Comparison of ENCODE assay signal across 8 cellular contexts in the genomic region with DNA sequence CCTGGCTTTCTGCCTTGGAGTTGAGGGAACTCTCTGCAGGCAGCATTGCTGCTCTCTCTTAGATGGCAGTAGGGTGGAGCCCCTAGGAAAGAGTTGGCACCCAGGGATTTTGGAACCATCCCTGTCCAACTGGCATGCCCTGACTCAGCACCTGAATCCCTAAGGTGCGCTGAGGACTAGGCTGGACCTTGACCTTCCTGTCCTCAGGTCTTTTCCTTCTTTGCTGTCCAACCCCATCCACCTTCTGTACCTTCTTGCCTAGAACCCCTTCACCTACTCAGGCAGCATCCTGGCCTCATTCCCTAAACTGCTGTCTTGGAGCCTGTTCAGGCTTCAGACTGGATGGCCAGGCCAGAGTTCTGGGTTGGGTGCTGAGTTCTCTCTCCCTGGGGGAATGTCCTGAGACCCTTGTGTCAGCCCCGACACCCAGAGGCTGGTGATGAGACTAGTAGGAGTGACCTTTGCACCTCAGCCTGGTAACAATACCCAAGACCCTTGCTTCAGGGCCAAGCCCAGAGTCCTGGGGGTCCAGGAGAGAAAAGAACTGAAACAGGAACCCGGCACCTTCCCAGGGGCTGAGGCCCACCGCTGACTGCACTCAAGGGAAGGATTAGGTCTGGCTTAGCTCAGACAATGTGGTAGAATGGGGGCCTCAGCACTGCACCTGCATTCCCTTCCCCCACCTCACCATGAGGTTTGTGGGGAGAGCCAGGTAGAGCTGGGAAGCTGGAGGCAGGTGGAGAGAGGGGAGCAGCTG. TPM values are rescaled to one million over a fixed set of nuclear protein-coding genes. Genes with fewer than 3 reads are reported as not detected.
A peak's percentile ranks its signal among the peaks of the same experiment; 100 is the strongest.
DNase-seq lines count a peak whose midpoint lies in the region; ATAC-seq and TF ChIP-seq lines count a peak whose summit lies in the region.

No MANE protein-coding gene starts in this region.

- no peak overlapping the region for H3K27ac ChIP-seq in CD4-positive, alpha-beta T cell (ENCODE audit: low read depth, low read length)
- H3K27ac ChIP-seq in OCI-LY1 (ENCODE audit: low read depth, low read length, poor library complexity, severe bottlenecking) (peak overlapping the region; percentile 98), endodermal cell (ENCODE audit: low read depth, low read length) (no peak overlapping the region), psoas muscle (peak overlapping the region; percentile 99)
- no peak overlapping the region for H3K27ac ChIP-seq in naive thymus-derived CD4-positive, alpha-beta T cell (ENCODE audit: low read depth, low read length)

- no peak overlapping the region for H2AFZ ChIP-seq in OCI-LY1 (ENCODE audit: low read length)

- no peaks in the 10 kb centered on the region for H3K27me3 Mint-ChIP-seq in CD4-positive, alpha-beta T cell
- H3K27me3 Mint-ChIP-seq in endodermal cell (ENCODE audit: insufficient read depth), result peaks cover 19% of the 10 kb centered on the region
- peaks cover 0 to 15% (median 0%) of the 10 kb centered on the region in 5 donors for H3K27me3 Mint-ChIP-seq in naive thymus-derived CD4-positive, alpha-beta T cell

- no peak for DNase-seq in CD4-positive, alpha-beta T cell
- DNase-seq in endodermal cell, result no peak
- DNase-seq in psoas muscle, result no peak
- DNase-seq in NCI-H446 treated with DMSO at 0.1 percent for 48 hours (lab: John Stamatoyannopoulos, UW), result no peak
- no peak for DNase-seq in naive thymus-derived CD4-positive, alpha-beta T cell
- no peak for DNase-seq in activated gamma-delta T cell treated with Interleukin-2 at 50 U/mL for 16 hours
- DNase-seq in stimulated activated CD4-positive, alpha-beta T cell treated with anti-CD3 and anti-CD28 coated beads, Interleukin-4, amount 100 ng/mL, for 1 hour, result no peak

- no peaks in the 10 kb centered on the region for H3K79me2 ChIP-seq in OCI-LY1 (ENCODE audit: insufficient read depth, low read length)

- H3K4me2 ChIP-seq in OCI-LY1 (ENCODE audit: low read length), result peak overlapping the region; percentile 91

- H3K4me1 Mint-ChIP-seq in CD4-positive, alpha-beta T cell (ENCODE audit: low read depth), result peaks cover 40% of the 10 kb centered on the region
- peaks cover 34% of the 10 kb centered on the region for H3K4me1 Mint-ChIP-seq in endodermal cell
- peaks cover 15 to 46% (median 34%) of the 10 kb centered on the region in 7 donors for H3K4me1 Mint-ChIP-seq in naive thymus-derived CD4-positive, alpha-beta T cell

- H3K4me3 Mint-ChIP-seq in CD4-positive, alpha-beta T cell, result no peak overlapping the region
- H3K4me3 Mint-ChIP-seq in endodermal cell, result no peak overlapping the region
- peak overlapping the region in 1 of 10 donors; percentile 36 for H3K4me3 Mint-ChIP-seq in naive thymus-derived CD4-positive, alpha-beta T cell

- no peaks in the 10 kb centered on the region for H4K20me1 ChIP-seq in OCI-LY1 (ENCODE audit: insufficient read depth, low read length)

- H3K9ac ChIP-seq in OCI-LY1 (ENCODE audit: low read length), result peak overlapping the region; percentile 77
- H3K9ac ChIP-seq in endodermal cell (ENCODE audit: extremely low read depth, low read length, poor library complexity, severe bottlenecking), result no peak overlapping the region

- intact Hi-C loops in CD4-positive, alpha-beta T cell (cut with DNase I, micrococcal nuclease), result loop anchor here (2.0 to 10.0 kb wide), 3 partner anchors 151 to 401 kb away; partner anchors contain the start of genes ACY3 (in 1 of the 2) and PC (in 1 of the 2)
- intact Hi-C loops in psoas muscle (cut with DNase I), result loop anchor here (2.0 kb wide), 2 partner anchors 27 to 151 kb away; no protein-coding TSS in a partner anchor
- intact Hi-C loops in naive thymus-derived CD4-positive, alpha-beta T cell (cut with micrococcal nuclease), result loop anchor here in 1 of 2 donors (10.0 kb wide), 1 partner anchor 449 kb away; no protein-coding TSS in a partner anchor

- H3K36me3 Mint-ChIP-seq in CD4-positive, alpha-beta T cell (ENCODE audit: low read depth), result peaks cover 13% of the 10 kb centered on the region
- no peaks in the 10 kb centered on the region for H3K36me3 Mint-ChIP-seq in endodermal cell (ENCODE audit: low read depth)
- H3K36me3 Mint-ChIP-seq in naive thymus-derived CD4-positive, alpha-beta T cell, result no peaks in the 10 kb centered on the region

- H3K36me3 ChIP-seq in OCI-LY1 (ENCODE audit: insufficient read depth, low read length), result peaks cover 6% of the 10 kb centered on the region
- H3K36me3 ChIP-seq in endodermal cell (ENCODE audit: control insufficient read depth, insufficient read depth, low read length), result no peaks in the 10 kb centered on the region
- H3K36me3 ChIP-seq in psoas muscle (ENCODE audit: insufficient read depth in 1 of 2, low read depth in 1 of 2), result no peaks in the 10 kb centered on the region
- H3K36me3 ChIP-seq in naive thymus-derived CD4-positive, alpha-beta T cell (ENCODE audit: control insufficient read depth in 2 of 3, insufficient read depth in 3 of 3, low read length in 3 of 3), result peaks cover 0 to 3% (median 0%) of the 10 kb centered on the region in 3 experiments

- 87 to 100% methylated on average over 2 to 4 of the region's 4 CpGs for WGBS in endodermal cell (ENCODE audit: insufficient coverage in 1 of 2, insufficient read length in 1 of 2), 2 experiments
- 80 to 83% (median 81%) methylated on average over 4 of the region's 4 CpGs for WGBS in psoas muscle, 3 donors

- no peak for TF ChIP-seq CTCF in CD4-positive, alpha-beta T cell (IDR thresholded peaks at IDR 0.05)
- TF ChIP-seq CTCF in OCI-LY1 (IDR thresholded peaks at IDR 0.05; ENCODE audit: low read length), result no peak
- TF ChIP-seq CTCF in endodermal cell (conservative IDR thresholded peaks at IDR 0.05), result no peak
- TF ChIP-seq CTCF in psoas muscle (IDR thresholded peaks at IDR 0.05), result no peak

- H3K4me1 ChIP-seq in OCI-LY1 (ENCODE audit: insufficient read depth, low read length, severe bottlenecking), result peaks cover 53% of the 10 kb centered on the region
- peaks cover 35% of the 10 kb centered on the region for H3K4me1 ChIP-seq in endodermal cell (ENCODE audit: control insufficient read depth, insufficient read depth, low read length)
- peaks cover 50% of the 10 kb centered on the region for H3K4me1 ChIP-seq in psoas muscle
- H3K4me1 ChIP-seq in naive thymus-derived CD4-positive, alpha-beta T cell (ENCODE audit: control insufficient read depth in 2 of 2, insufficient read depth in 2 of 2, low read length in 2 of 2), result peaks cover 26 to 42% of the 10 kb centered on the region in 2 donors

- CTCF ChIA-PET in CD4-positive, alpha-beta T cell (lab: Charles Lee), result interaction anchor here (0.8 to 10.0 kb wide), 12 partner anchors 9 to 135 kb away, joined by 3 to 241 read pairs (median 6); partner anchors contain the start of genes CLCF1 and RAD9A
- CTCF ChIA-PET in naive thymus-derived CD4-positive, alpha-beta T cell (lab: Charles Lee), result interaction anchor here (0.7 to 16.9 kb wide), 5 partner anchors 11 to 258 kb away, joined by 3 to 495 read pairs (median 3); partner anchors contain the start of gene CLCF1

- no peaks in the 10 kb centered on the region for H3K9me3 ChIP-seq in CD4-positive, alpha-beta T cell (ENCODE audit: control insufficient read depth, low read length)
- H3K9me3 ChIP-seq in OCI-LY1 (ENCODE audit: low read length) (no peaks in the 10 kb centered on the region), endodermal cell (ENCODE audit: control insufficient read depth, low read length) (no peaks in the 10 kb centered on the region), psoas muscle (no peaks in the 10 kb centered on the region)
- no peaks in the 10 kb centered on the region for H3K9me3 ChIP-seq in naive thymus-derived CD4-positive, alpha-beta T cell (ENCODE audit: control insufficient read depth in 2 of 3, low read length in 3 of 3)

- ATAC-seq in CD4-positive, alpha-beta T cell (ENCODE audit: poor library complexity), result no peak
- ATAC-seq in psoas muscle, result no peak
- no peak for ATAC-seq in naive thymus-derived CD4-positive, alpha-beta T cell

- no peaks in the 10 kb centered on the region for H3K27me3 ChIP-seq in CD4-positive, alpha-beta T cell (ENCODE audit: control insufficient read depth, insufficient read depth, low read length)
- no peaks in the 10 kb centered on the region for H3K27me3 ChIP-seq in OCI-LY1 (ENCODE audit: insufficient read depth, low read length)
- no peaks in the 10 kb centered on the region for H3K27me3 ChIP-seq in endodermal cell (ENCODE audit: control insufficient read depth, insufficient read depth, low read length, poor library complexity, severe bottlenecking)
- H3K27me3 ChIP-seq in psoas muscle (ENCODE audit: insufficient read depth in 3 of 3, low read length in 2 of 3), result no peaks in the 10 kb centered on the region
- no peaks in the 10 kb centered on the region for H3K27me3 ChIP-seq in naive thymus-derived CD4-positive, alpha-beta T cell (ENCODE audit: control insufficient read depth in 2 of 2, insufficient read depth in 2 of 2, low read length in 2 of 2)

- H3K9me3 Mint-ChIP-seq in CD4-positive, alpha-beta T cell, result no peaks in the 10 kb centered on the region
- H3K9me3 Mint-ChIP-seq in endodermal cell, result no peaks in the 10 kb centered on the region
- peaks cover 0 to 2% (median 0%) of the 10 kb centered on the region in 11 donors for H3K9me3 Mint-ChIP-seq in naive thymus-derived CD4-positive, alpha-beta T cell

- no peaks in the 10 kb centered on the region for H3K9me2 ChIP-seq in OCI-LY1 (ENCODE audit: low read depth, low read length)

- POLR2A ChIA-PET in CD4-positive, alpha-beta T cell (lab: Charles Lee), result interaction anchor here (1.0 to 2.1 kb wide), 8 partner anchors 12 to 61 kb away, joined by 3 to 11 read pairs (median 4); partner anchors contain the start of genes CLCF1 and RAD9A
- POLR2A ChIA-PET in naive thymus-derived CD4-positive, alpha-beta T cell (lab: Charles Lee), result interaction anchor here (0.8 to 17.2 kb wide), 7 partner anchors 12 to 149 kb away, joined by 3 to 272 read pairs (median 3); partner anchors contain the start of genes CLCF1, PITPNM1 and RAD9A

- H3F3A ChIP-seq in OCI-LY1 (ENCODE audit: insufficient read depth, low read length), result no peaks in the 10 kb centered on the region

- peak overlapping the region; percentile 17 for H3K27ac Mint-ChIP-seq in CD4-positive, alpha-beta T cell
- peak overlapping the region; percentile 10 for H3K27ac Mint-ChIP-seq in endodermal cell
- H3K27ac Mint-ChIP-seq in naive thymus-derived CD4-positive, alpha-beta T cell, result peak overlapping the region in 3 of 9 donors; percentile 48 to 75 (median 63)

- peak overlapping the region; percentile 47 for H3K4me3 ChIP-seq in OCI-LY1 (ENCODE audit: low read depth, low read length, poor library complexity, severe bottlenecking)
- no peak overlapping the region for H3K4me3 ChIP-seq in endodermal cell (ENCODE audit: low read length)
- H3K4me3 ChIP-seq in psoas muscle, result no peak overlapping the region
- no peak overlapping the region for H3K4me3 ChIP-seq in naive thymus-derived CD4-positive, alpha-beta T cell (ENCODE audit: low read length)

RNA-seq across cellular contexts. Expression of gene POLD4, which starts 2.6 kb away (rescaled TPM):
- 10 to 100 TPM; 31.7 to 39.5 TPM for total RNA-seq in CD4-positive, alpha-beta T cell
- total RNA-seq in endodermal cell (10 to 100 TPM; 40.7 to 47.6 TPM), psoas muscle (10 to 100 TPM; 31.8 to 89.8 (median 56.1) TPM)
- polyA plus RNA-seq in endodermal cell (2013, experiment 1 of 2), result 24.3 TPM
- polyA plus RNA-seq in endodermal cell (2013, experiment 2 of 2), result 30.1 TPM
- 10 to 100 TPM; 72.6 to 74.9 (median 73.3) TPM for polyA plus RNA-seq in psoas muscle
- 100 to 1,000 TPM in 1 of 5 experiments, 10 to 100 TPM in 4; 59.9 to 104 (median 76.1) TPM for total RNA-seq in naive thymus-derived CD4-positive, alpha-beta T cell
- 100 to 1,000 TPM in 1 of 2 donors, 10 to 100 TPM in 1; 98.9 to 116 TPM for polyA plus RNA-seq in naive thymus-derived CD4-positive, alpha-beta T cell

RNA-seq across cellular contexts. Expression of gene CLCF1, which starts 17.4 kb away (rescaled TPM):
- total RNA-seq in CD4-positive, alpha-beta T cell, result 1 to 10 TPM; 6.0 to 6.9 TPM
- total RNA-seq in endodermal cell, result 1 to 10 TPM; 3.6 to 4.8 TPM
- polyA plus RNA-seq in endodermal cell (2013, experiment 1 of 2), result 2.4 TPM
- 2.6 TPM for polyA plus RNA-seq in endodermal cell (2013, experiment 2 of 2)
- total RNA-seq in psoas muscle, result 1 to 10 TPM in 1 of 4 donors, under 1 TPM in 3; 0.44 to 1.5 (median 0.82) TPM
- polyA plus RNA-seq in psoas muscle, result 1 to 10 TPM in 1 of 3 donors, under 1 TPM in 2; 0.47 to 6.5 (median 0.62) TPM
- total RNA-seq in naive thymus-derived CD4-positive, alpha-beta T cell, result 1 to 10 TPM in 2 of 5 experiments, under 1 TPM in 3; 0.32 to 7.8 (median 0.70) TPM
- polyA plus RNA-seq in naive thymus-derived CD4-positive, alpha-beta T cell, result not detected

RNA-seq across cellular contexts. Expression of gene RAD9A, which starts 35.8 kb away (rescaled TPM):
- total RNA-seq in CD4-positive, alpha-beta T cell, result 10 to 100 TPM; 19.3 to 20.3 TPM
- total RNA-seq in endodermal cell, result 10 to 100 TPM; 28.3 to 41.4 TPM
- polyA plus RNA-seq in endodermal cell (2013, experiment 1 of 2), result 31.1 TPM
- 31.1 TPM for polyA plus RNA-seq in endodermal cell (2013, experiment 2 of 2)
- total RNA-seq in psoas muscle, result 1 to 10 TPM; 1.8 to 6.7 (median 5.8) TPM
- polyA plus RNA-seq in psoas muscle, result 10 to 100 TPM in 2 of 3 donors, 1 to 10 TPM in 1; 7.1 to 12.3 (median 10.1) TPM
- 10 to 100 TPM; 25.6 to 48.0 (median 45.0) TPM for total RNA-seq in naive thymus-derived CD4-positive, alpha-beta T cell
- 1 to 10 TPM; 6.3 to 7.2 TPM for polyA plus RNA-seq in naive thymus-derived CD4-positive, alpha-beta T cell

RNA-seq across cellular contexts. Expression of gene PPP1CA, which starts 45.7 kb away (rescaled TPM):
- total RNA-seq in CD4-positive, alpha-beta T cell, result 10 to 100 TPM; 42.0 to 45.5 TPM
- total RNA-seq in endodermal cell (100 to 1,000 TPM; 182 to 212 TPM), psoas muscle (100 to 1,000 TPM in 1 of 4 donors, 10 to 100 TPM in 3; 72.6 to 113 (median 86.6) TPM)
- 151 TPM for polyA plus RNA-seq in endodermal cell (2013, experiment 1 of 2)
- 148 TPM for polyA plus RNA-seq in endodermal cell (2013, experiment 2 of 2)
- 100 to 1,000 TPM; 108 to 191 (median 147) TPM for polyA plus RNA-seq in psoas muscle
- 100 to 1,000 TPM in 4 of 5 experiments, 10 to 100 TPM in 1; 83.0 to 339 (median 122) TPM for total RNA-seq in naive thymus-derived CD4-positive, alpha-beta T cell
- polyA plus RNA-seq in naive thymus-derived CD4-positive, alpha-beta T cell, result 100 to 1,000 TPM; 350 to 363 TPM

RNA-seq across cellular contexts. Expression of gene TBC1D10C, which starts 47.9 kb away (rescaled TPM):
- total RNA-seq in CD4-positive, alpha-beta T cell, result 100 to 1,000 TPM; 205 to 212 TPM
- under 1 TPM in 1 of 2 donors, not detected in 1; 0.20 TPM for total RNA-seq in endodermal cell
- polyA plus RNA-seq in endodermal cell (2013, experiment 1 of 2), result 0.89 TPM
- 0.91 TPM for polyA plus RNA-seq in endodermal cell (2013, experiment 2 of 2)
- total RNA-seq in psoas muscle, result 1 to 10 TPM in 3 of 4 donors, under 1 TPM in 1; 0.65 to 1.6 (median 1.2) TPM
- under 1 TPM; 0.25 to 0.52 (median 0.34) TPM for polyA plus RNA-seq in psoas muscle
- 100 to 1,000 TPM; 243 to 425 (median 346) TPM for total RNA-seq in naive thymus-derived CD4-positive, alpha-beta T cell
- 100 to 1,000 TPM; 225 to 366 TPM for polyA plus RNA-seq in naive thymus-derived CD4-positive, alpha-beta T cell

Comparison
In these comparisons a context has a peak if more than half of its experiments do, and no peak if none do; other contexts are left out.
1. H3K27ac ChIP-seq: peak in OCI-LY1 (single experiment) and psoas muscle (single experiment); none in CD4-positive, alpha-beta T cell (single experiment), endodermal cell (single experiment) and naive thymus-derived CD4-positive, alpha-beta T cell (single experiment).